ENCODE assay signal across 5 cellular contexts in genomic region chr6:67686225-67686624, GRCh38.
DNase-seq lines count a peak whose midpoint lies in the region; ATAC-seq, FAIRE-seq and TF ChIP-seq lines count a peak whose summit lies in the region.
"Not testable (repeated sequence)": the region's sequence is repeated elsewhere in the genome, so short reads cannot be mapped to it uniquely, and the experiment has no call there.

No MANE protein-coding gene starts in this region.

- not testable (repeated sequence) for TF ChIP-seq CTCF in pancreas (IDR thresholded peaks at IDR 0.05)

- not testable (repeated sequence) for H3K27ac ChIP-seq in pancreas

- FAIRE-seq in G401.6 (lab: Jason Lieb, UNC) (peak; percentile 87), TTC549 (lab: Jason Lieb, UNC) (peak; percentile 59), colon (lab: Jason Lieb, UNC) (peak; percentile 10), frontal cortex (lab: Jason Lieb, UNC) (peak; percentile 95), pancreas (lab: Jason Lieb, UNC) (peak; percentile 5)

- H3K4me1 ChIP-seq in pancreas = not testable (repeated sequence)

- not testable (repeated sequence) for H3K27me3 ChIP-seq in pancreas

- not testable (repeated sequence) for ATAC-seq in pancreas

- 69% methylated on average over 1 of the region's 1 CpG; no CpG with 5 or more reads in 1 of the 2 donors for WGBS in pancreas, 2 donors

- H3K9me3 ChIP-seq in pancreas = not testable (repeated sequence)

- intact Hi-C loops in pancreas (cut with DNase I) = not testable (repeated sequence)

- H3K36me3 ChIP-seq in pancreas = not testable (repeated sequence)

- not testable (repeated sequence) for DNase-seq in frontal cortex (ENCODE audit: low spot score in 2 of 2); pancreas

- H3K4me3 ChIP-seq in pancreas = not testable (repeated sequence)
